Comparison of ENCODE assay signal across 1 cellular context in the genomic region with DNA sequence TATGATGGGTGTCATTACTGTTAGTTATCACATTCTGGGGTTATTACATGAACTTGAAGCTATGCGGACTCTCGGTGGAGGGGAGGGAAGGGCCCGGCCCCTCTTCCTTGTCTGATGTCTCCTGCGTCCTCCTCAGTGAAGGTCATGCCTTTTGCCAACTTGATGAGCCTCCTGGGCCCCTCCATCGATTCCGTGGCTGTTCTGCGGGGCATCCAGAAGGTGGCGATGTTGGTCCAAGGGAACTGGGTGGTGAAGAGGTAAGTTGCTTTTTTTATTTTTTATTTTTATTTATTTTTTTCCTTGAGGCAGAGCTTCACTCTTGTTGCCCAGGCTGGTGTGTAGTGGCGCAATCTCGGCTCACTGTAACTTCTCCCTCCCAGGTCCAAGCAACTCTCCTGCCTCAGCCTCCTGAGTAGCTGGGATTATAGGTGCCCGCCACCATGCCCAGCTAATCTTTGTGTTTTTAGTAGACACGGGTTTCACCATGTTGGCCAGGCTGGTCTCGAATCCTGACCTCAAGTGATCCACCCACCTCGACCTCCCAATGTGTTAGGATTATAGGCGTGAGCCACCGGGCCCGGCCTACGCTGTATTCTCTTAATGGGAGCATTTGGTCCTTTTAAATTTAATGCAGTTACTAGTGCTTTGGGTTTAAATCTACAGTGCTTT.
TF ChIP-seq lines count a peak whose summit lies in the region.

No MANE protein-coding gene starts in this region.

TF ChIP-seq in GM23338, 12 proteins besides CTCF, POLR2A, EP300 and RAD21 (continued from another document):
- TF ChIP-seq ZNF462 (CRISPR knock-in tag; IDR thresholded peaks at IDR 0.05): no peak
- TF ChIP-seq JUNB (IDR thresholded peaks at IDR 0.05; ENCODE audit: unreplicated experiment): no peak
- no peak for TF ChIP-seq CREB1 (CRISPR knock-in tag; IDR thresholded peaks at IDR 0.05; ENCODE audit: low read depth)
- TF ChIP-seq, protein P1, sequence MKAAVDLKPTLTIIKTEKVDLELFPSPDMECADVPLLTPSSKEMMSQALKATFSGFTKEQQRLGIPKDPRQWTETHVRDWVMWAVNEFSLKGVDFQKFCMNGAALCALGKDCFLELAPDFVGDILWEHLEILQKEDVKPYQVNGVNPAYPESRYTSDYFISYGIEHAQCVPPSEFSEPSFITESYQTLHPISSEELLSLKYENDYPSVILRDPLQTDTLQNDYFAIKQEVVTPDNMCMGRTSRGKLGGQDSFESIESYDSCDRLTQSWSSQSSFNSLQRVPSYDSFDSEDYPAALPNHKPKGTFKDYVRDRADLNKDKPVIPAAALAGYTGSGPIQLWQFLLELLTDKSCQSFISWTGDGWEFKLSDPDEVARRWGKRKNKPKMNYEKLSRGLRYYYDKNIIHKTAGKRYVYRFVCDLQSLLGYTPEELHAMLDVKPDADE (IDR thresholded peaks at IDR 0.05): no peak
